ENCODE assay signal across 8 cellular contexts in genomic region chr20:47357296-47358051, GRCh38. TPM values are rescaled to one million over a fixed set of nuclear protein-coding genes. Genes with fewer than 3 reads are reported as not detected.
DNase-seq lines count a peak whose midpoint lies in the region; ATAC-seq and TF ChIP-seq lines count a peak whose summit lies in the region.

No MANE protein-coding gene starts in this region.

- peak overlapping the region; percentile 91 for H3K4me2 ChIP-seq in skeletal muscle satellite cell (ENCODE audit: low read length)

- H3K4me3 ChIP-seq in HFF-Myc (replicated peaks; ENCODE audit: low read depth, low read length) = peak overlapping the region; percentile 53
- no peak overlapping the region for H3K4me3 ChIP-seq in body of pancreas
- H3K4me3 ChIP-seq in iPS-20b (ENCODE audit: low read length) = peak overlapping the region; percentile 9; the same call in 1 of the 2 replicates
- peak overlapping the region; percentile 20 for H3K4me3 ChIP-seq in skeletal muscle satellite cell (ENCODE audit: low read length)

- no peak for TF ChIP-seq CTCF in HFF-Myc (IDR thresholded peaks at IDR 0.05; ENCODE audit: low read depth, low read length, missing control alignments)
- peak in 2 of 7 experiments; percentile 2 to 3 for TF ChIP-seq CTCF in body of pancreas (IDR thresholded peaks at IDR 0.05)

- H3K4me1 ChIP-seq in body of pancreas = peaks cover 96% of the 10 kb centered on the region
- H3K4me1 ChIP-seq in iPS-20b (ENCODE audit: insufficient read depth, low read length) = peaks cover 93% of the 10 kb centered on the region
- peaks cover 91% of the 10 kb centered on the region for H3K4me1 ChIP-seq in skeletal muscle satellite cell (ENCODE audit: control insufficient read depth, insufficient read depth, low read length)

- intact Hi-C loops in body of pancreas (cut with DNase I) = no loop called here

- peak; percentile 72 to 88 (median 87) for TF ChIP-seq POLR2A in body of pancreas (IDR thresholded peaks at IDR 0.05)

- peak; percentile 69 for DNase-seq in GM03348 (ENCODE audit: low spot score)
- DNase-seq in HFF-Myc (ENCODE audit: extremely low read depth, low read depth) = peak; percentile 90
- peak; percentile 37 for DNase-seq in NCI-H1417 treated with DMSO at 0.1 percent for 48 hours (lab: John Stamatoyannopoulos, UW)
- DNase-seq in T-helper 9 cell = peak; percentile 48
- DNase-seq in body of pancreas = peak; percentile 94 to 97 (median 96)
- DNase-seq in HPDE6-E6E7 (ENCODE audit: extremely low spot score) = no peak

- 1 to 2% methylated on average over 23 to 30 of the region's 30 CpGs for WGBS in body of pancreas, 2 donors

- ATAC-seq in body of pancreas = peak; percentile 65

- H3K27ac ChIP-seq in body of pancreas (peak overlapping the region; percentile 96 to 100 (median 98)), iPS-20b (ENCODE audit: low read length) (peak overlapping the region; percentile 99)

- no peaks in the 10 kb centered on the region for H3K9me3 ChIP-seq in body of pancreas
- H3K9me3 ChIP-seq in iPS-20b (ENCODE audit: insufficient read depth, low read depth, low read length) = no peaks in the 10 kb centered on the region
- H3K9me3 ChIP-seq in skeletal muscle satellite cell (replicated peaks; ENCODE audit: low read length) = no peaks in the 10 kb centered on the region

- H3K36me3 ChIP-seq in body of pancreas (replicated peaks in 1 of 2; ENCODE audit: insufficient read depth in 1 of 2, low read depth in 2 of 2) (no peaks in the 10 kb centered on the region), iPS-20b (ENCODE audit: insufficient read depth, low read depth, low read length) (peaks cover 40% of the 10 kb centered on the region), skeletal muscle satellite cell (ENCODE audit: insufficient read depth, low read length) (peaks cover 9% of the 10 kb centered on the region)

- H3K27me3 ChIP-seq in body of pancreas (no peaks in the 10 kb centered on the region), iPS-20b (ENCODE audit: insufficient read depth, low read length) (no peaks in the 10 kb centered on the region), skeletal muscle satellite cell (ENCODE audit: control insufficient read depth, insufficient read depth, low read length) (no peaks in the 10 kb centered on the region)

- H3K9ac ChIP-seq in iPS-20b (ENCODE audit: low read depth, low read length) (peak overlapping the region; percentile 84), skeletal muscle satellite cell (ENCODE audit: low read depth, low read length) (peak overlapping the region; percentile 89)

RNA-seq across cellular contexts. Expression of gene ZMYND8, which starts 1.0 kb away (rescaled TPM):
- 10 to 100 TPM; 18.9 to 19.1 TPM for total RNA-seq in body of pancreas
- total RNA-seq in skeletal muscle satellite cell (2012; rRNA removed) = 40.1 and 50.0 TPM in 2 replicates

Comparison
In these comparisons a context has a peak if more than half of its experiments do, and no peak if none do; other contexts are left out.
1. H3K4me3 ChIP-seq: peak in HFF-Myc (single experiment), iPS-20b (single experiment) and skeletal muscle satellite cell (single experiment); none in body of pancreas (0 of 2).